Comparison of ENCODE assay signal across 8 cellular contexts in genomic region chr1:23867542-23867952, GRCh38. TPM values are rescaled to one million over a fixed set of nuclear protein-coding genes. Genes with fewer than 3 reads are reported as not detected.
DNase-seq lines count a peak whose midpoint lies in the region; ATAC-seq and TF ChIP-seq lines count a peak whose summit lies in the region.

No MANE protein-coding gene starts in this region.

- ATAC-seq in GM18498 (IDR thresholded peaks at IDR 0.05; ENCODE audit: unreplicated experiment) (peak; percentile 31), HG02759 (IDR thresholded peaks at IDR 0.05; ENCODE audit: unreplicated experiment) (peak; percentile 41), GM19035 (IDR thresholded peaks at IDR 0.05; ENCODE audit: unreplicated experiment) (no peak), GM21381 (IDR thresholded peaks at IDR 0.05; ENCODE audit: unreplicated experiment) (no peak)

- TF ChIP-seq CTCF in VCaP (conservative IDR thresholded peaks at IDR 0.05) = no peak
- TF ChIP-seq CTCF in left ventricle myocardium inferior (IDR thresholded peaks at IDR 0.05; ENCODE audit: borderline replicate concordance) = no peak

- no peaks in the 10 kb centered on the region for H3K9me3 ChIP-seq in left ventricle myocardium inferior (replicated peaks)
- no peaks in the 10 kb centered on the region for H3K9me3 ChIP-seq in skeletal muscle tissue (ENCODE audit: control insufficient read depth in 3 of 3, low read length in 3 of 3)

- intact Hi-C loops in left ventricle myocardium inferior (cut with micrococcal nuclease) = no loop called here

- peaks cover 25% of the 10 kb centered on the region for H3K36me3 ChIP-seq in left ventricle myocardium inferior
- peaks cover 7 to 17% (median 12%) of the 10 kb centered on the region in 3 donors for H3K36me3 ChIP-seq in skeletal muscle tissue (ENCODE audit: control insufficient read depth in 3 of 3, insufficient read depth in 3 of 3, low read length in 3 of 3)

- peak overlapping the region; percentile 90 to 97 (median 95) for H3K9ac ChIP-seq in skeletal muscle tissue (ENCODE audit: low read depth in 1 of 3, low read length in 3 of 3)

- no peak for DNase-seq in left ventricle myocardium inferior
- DNase-seq in SHP77 treated with DMSO at 0.1 percent for 48 hours (lab: John Stamatoyannopoulos, UW) = no peak

- H3K4me1 ChIP-seq in left ventricle myocardium inferior (peaks cover 40% of the 10 kb centered on the region), skeletal muscle tissue (ENCODE audit: control insufficient read depth in 3 of 3, insufficient read depth in 3 of 3, low read length in 3 of 3) (peaks cover 20 to 36% (median 31%) of the 10 kb centered on the region in 3 donors)

- no peaks in the 10 kb centered on the region for H3K27me3 ChIP-seq in left ventricle myocardium inferior (ENCODE audit: low read depth)
- H3K27me3 ChIP-seq in skeletal muscle tissue (ENCODE audit: control insufficient read depth in 3 of 3, insufficient read depth in 3 of 3, low read length in 3 of 3) = no peaks in the 10 kb centered on the region

- peak overlapping the region; percentile 74 for H3K27ac ChIP-seq in VCaP
- H3K27ac ChIP-seq in left ventricle myocardium inferior (replicated peaks) = peak overlapping the region; percentile 84
- H3K27ac ChIP-seq in skeletal muscle tissue (ENCODE audit: low read depth, low read length) = peak overlapping the region; percentile 74

- H3K4me3 ChIP-seq in left ventricle myocardium inferior = peak overlapping the region; percentile 89
- H3K4me3 ChIP-seq in skeletal muscle tissue (ENCODE audit: low read length in 3 of 3) = peak overlapping the region; percentile 88 to 91 (median 91)

RNA-seq across cellular contexts. Expression of gene FUCA1, which starts 0.5 kb away (rescaled TPM):
- total RNA-seq in left ventricle myocardium inferior (11.4 TPM), skeletal muscle tissue (21.9 TPM)

RNA-seq across cellular contexts. Expression of gene HMGCL, which starts 42.3 kb away (rescaled TPM):
- 31.9 TPM for total RNA-seq in left ventricle myocardium inferior
- 31.3 TPM for total RNA-seq in skeletal muscle tissue

RNA-seq across cellular contexts. Expression of gene CNR2, which starts 45.6 kb away (rescaled TPM):
- not detected for total RNA-seq in left ventricle myocardium inferior
- total RNA-seq in skeletal muscle tissue = under 0.01 TPM

Comparison
In these comparisons a context has a peak if more than half of its experiments do, and no peak if none do; other contexts are left out.
1. ATAC-seq: peak in GM18498 (single experiment) and HG02759 (single experiment); none in GM19035 (single experiment) and GM21381 (single experiment).
2. Peak in every context shown above with its lines, with median percentiles within 50 percentile points of each other: H3K27ac ChIP-seq.